ENCODE assay signal across 1 cellular context in the genomic region with DNA sequence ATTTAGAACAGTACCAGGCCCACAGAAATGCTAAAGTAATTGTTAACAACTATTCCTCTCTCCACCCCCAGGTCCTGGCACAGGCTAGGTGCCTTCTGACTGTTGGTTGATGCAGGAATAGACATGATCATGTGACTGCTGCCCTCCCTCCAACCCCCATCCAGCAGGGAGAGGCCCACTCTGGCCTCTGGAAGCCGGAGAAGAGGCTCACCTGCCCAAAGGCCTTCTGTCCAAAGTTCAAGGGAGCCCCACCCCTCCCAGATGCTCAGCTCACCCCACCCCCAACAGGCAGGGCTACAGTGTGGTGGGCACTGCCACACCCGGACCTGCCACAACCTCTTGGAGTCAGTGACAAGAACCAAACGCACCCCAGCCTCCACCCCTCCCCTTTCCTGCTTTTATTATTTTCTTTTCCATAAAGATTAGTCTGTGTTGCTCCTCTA.
TF ChIP-seq lines count a peak whose summit lies in the region.

No MANE protein-coding gene starts in this region.

TF ChIP-seq in K562, 482 proteins besides CTCF, POLR2A, EP300 and RAD21 (continued from another document):
- TF ChIP-seq MEF2A (IDR thresholded peaks at IDR 0.05; ENCODE audit: control insufficient read depth, low read depth, low read length) (no peak), GTF2A2 (tag; IDR thresholded peaks at IDR 0.05) (no peak), ARID2 (IDR thresholded peaks at IDR 0.05) (no peak)
- TF ChIP-seq, protein P1, sequence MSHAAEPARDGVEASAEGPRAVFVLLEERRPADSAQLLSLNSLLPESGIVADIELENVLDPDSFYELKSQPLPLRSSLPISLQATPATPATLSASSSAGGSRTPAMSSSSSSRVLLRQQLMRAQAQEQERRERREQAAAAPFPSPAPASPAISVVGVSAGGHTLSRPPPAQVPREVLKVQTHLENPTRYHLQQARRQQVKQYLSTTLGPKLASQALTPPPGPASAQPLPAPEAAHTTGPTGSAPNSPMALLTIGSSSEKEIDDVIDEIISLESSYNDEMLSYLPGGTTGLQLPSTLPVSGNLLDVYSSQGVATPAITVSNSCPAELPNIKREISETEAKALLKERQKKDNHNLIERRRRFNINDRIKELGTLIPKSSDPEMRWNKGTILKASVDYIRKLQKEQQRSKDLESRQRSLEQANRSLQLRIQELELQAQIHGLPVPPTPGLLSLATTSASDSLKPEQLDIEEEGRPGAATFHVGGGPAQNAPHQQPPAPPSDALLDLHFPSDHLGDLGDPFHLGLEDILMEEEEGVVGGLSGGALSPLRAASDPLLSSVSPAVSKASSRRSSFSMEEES (CRISPR knock-in tag; IDR thresholded peaks at IDR 0.05), result peak; percentile 33; the same call in 1 of the 2 replicates
TF ChIP-seq in K562: peak in this region for 1.
